24 cellular contexts compared by ENCODE assay signal in the genomic region with DNA sequence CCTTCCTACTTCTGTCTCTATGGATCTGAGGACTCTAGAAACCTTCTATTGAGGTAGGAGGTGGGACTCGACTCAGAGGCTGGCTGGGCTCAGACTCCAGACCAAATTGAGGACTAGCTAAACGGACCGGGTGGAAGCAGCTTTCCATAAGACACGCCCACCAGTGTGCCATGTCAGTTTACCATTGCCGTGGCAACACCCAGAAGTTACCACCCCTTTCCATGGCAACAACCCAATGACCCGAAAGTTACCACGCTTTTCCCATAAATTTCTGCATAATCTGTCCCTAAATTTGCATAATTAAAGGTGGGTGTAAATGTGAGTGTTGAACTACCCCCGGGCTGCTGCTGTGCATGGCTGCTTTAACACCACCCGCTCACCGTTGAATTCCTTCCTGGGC. TPM values are rescaled to one million over a fixed set of nuclear protein-coding genes. Genes with fewer than 3 reads are reported as not detected.
DNase-seq lines count a peak whose midpoint lies in the region; ATAC-seq, FAIRE-seq and TF ChIP-seq lines count a peak whose summit lies in the region.
"Had no signal": no experiment of that assay in that cellular context is flagged by ENCODE, and none has a peak within 500 bp of the region (broad histone marks: within the 10 kb centered on the region; RNA-seq: fewer than 3 reads in every experiment).

No MANE protein-coding gene starts in this region.

- CTCF ChIA-PET in HEK293 (lab: Yijun Ruan, JAX): interaction anchor here (0.6 to 1.2 kb wide), 4 partner anchors 24 to 949 kb away, joined by 3 to 5 read pairs (median 4); no protein-coding TSS in a partner anchor

- no peak for FAIRE-seq in frontal cortex (lab: Jason Lieb, UNC)
- FAIRE-seq: D721Med, GM12878, H1 had no signal

- TF ChIP-seq CTCF in HEK293 (tag by site-specific recombination; IDR thresholded peaks at IDR 0.05): no peak

- DNase-seq in DMS 273 (lab: John Stamatoyannopoulos, UW; ENCODE audit: unreplicated experiment): peak; percentile 59
- no peak for DNase-seq in DMS 273 treated with DMSO at 0.1 percent for 48 hours (lab: John Stamatoyannopoulos, UW)
- DNase-seq in head of caudate nucleus: peak in 39 of 42 donors; percentile 16 to 84 (median 58)
- peak; percentile 73 for DNase-seq in putamen (ENCODE audit: low spot score)
- no peak for DNase-seq in frontal cortex (ENCODE audit: low spot score in 2 of 2)
- DNase-seq: CD4-positive, alpha-beta T cell; GDM1; KG1; MG63; NCI-H1694; NCI-H2029 treated with DMSO at 0.1 percent for 48 hours; NCI-H446 treated with DMSO at 0.1 percent for 48 hours; NCI-H526; SHP77 had no signal

- H3K36me3 ChIP-seq in HEK293 (ENCODE audit: control insufficient read depth in 2 of 2, insufficient read depth in 1 of 2, low read length in 2 of 2): no peaks in the 10 kb centered on the region
- H3K36me3 ChIP-seq: BLaER1 treated with 17β-estradiol and CSF1 and Interleukin-3, amounts not matched to agents 10 nM and 100 nM; MG63 had no signal

- no peak overlapping the region for H3K27ac ChIP-seq in HEK293 (ENCODE audit: extremely low read depth, low read depth, low read length)
- H3K27ac ChIP-seq: 22Rv1; BLaER1 treated with 17β-estradiol and CSF1 and Interleukin-3, amounts not matched to agents 10 nM and 100 nM; RWPE1 had no signal

- POLR2A ChIA-PET in HEK293 (lab: Yijun Ruan, JAX): no interaction called here

- intact Hi-C loops in head of caudate nucleus (cut with DNase I): no loop called here

- H3K4me1 ChIP-seq in HEK293 (ENCODE audit: control insufficient read depth, insufficient read depth, low read length): peaks cover 6% of the 10 kb centered on the region

- H3K4me3 ChIP-seq in HEK293 (ENCODE audit: low read depth, low read length): no peak overlapping the region
- H3K4me3 ChIP-seq: BLaER1 treated with 17β-estradiol and CSF1 and Interleukin-3, amounts not matched to agents 10 nM and 100 nM; GM12878; MG63 had no signal

- H3K9me3 ChIP-seq in HEK293 (ENCODE audit: control insufficient read depth, insufficient read depth, low read depth, low read length): no peaks in the 10 kb centered on the region

- no peak for ATAC-seq in HG02623 (IDR thresholded peaks at IDR 0.05; ENCODE audit: unreplicated experiment)
- no peak for ATAC-seq in HG03196 (IDR thresholded peaks at IDR 0.05; ENCODE audit: unreplicated experiment)
- ATAC-seq: GM12878, Panc1 had no signal

TF ChIP-seq in HEK293, 187 proteins besides CTCF, POLR2A, EP300 and RAD21:
- no peak for TF ChIP-seq ZNF114 (tag by site-specific recombination; IDR thresholded peaks at IDR 0.05)
- TF ChIP-seq ZNF239 (tag by site-specific recombination; IDR thresholded peaks at IDR 0.05): no peak
- no peak for TF ChIP-seq YY2 (tag by site-specific recombination; IDR thresholded peaks at IDR 0.05)
- TF ChIP-seq KLF9 (tag by site-specific recombination; IDR thresholded peaks at IDR 0.05; ENCODE audit: low read depth): 0 out of 2 replicates have a peak, but pooled peaks have one; percentile 36
- no peak for TF ChIP-seq ZNF211 (tag by site-specific recombination; IDR thresholded peaks at IDR 0.05; ENCODE audit: low read depth)
- TF ChIP-seq ZNF121 (tag by site-specific recombination; IDR thresholded peaks at IDR 0.05): no peak
- TF ChIP-seq ZNF2 (tag by site-specific recombination; IDR thresholded peaks at IDR 0.05): no peak

RNA-seq across cellular contexts. Expression of gene MICALL2, which starts 58.9 kb away (rescaled TPM):
- 3.7 TPM for total RNA-seq in frontal cortex

Comparison
In these comparisons a context has a peak if more than half of its experiments do, and no peak if none do; other contexts are left out.
1. DNase-seq: peak in DMS 273 (single experiment), head of caudate nucleus (39 of 42) and putamen (single experiment); none in DMS 273 treated with DMSO at 0.1 percent for 48 hours (single experiment) and frontal cortex (0 of 2).